ENCODE assay signal across 8 cellular contexts in genomic region chr2:112584134-112584890, GRCh38. TPM values are rescaled to one million over a fixed set of nuclear protein-coding genes. Genes with fewer than 3 reads are reported as not detected.
A peak's percentile ranks its signal among the peaks of the same experiment; 100 is the strongest.
DNase-seq lines count a peak whose midpoint lies in the region; ATAC-seq and TF ChIP-seq lines count a peak whose summit lies in the region.

Gene CHCHD5 (plus strand): TSS chr2:112584609. CDS start chr2:112584648, 39 bp downstream.

- H3K36me3 ChIP-seq in ovary (no peaks in the 10 kb centered on the region), thymus (ENCODE audit: control insufficient read depth, insufficient read depth) (peaks cover 17% of the 10 kb centered on the region)

- TF ChIP-seq EP300 in ovary (IDR thresholded peaks at IDR 0.05) = peak; percentile 38

- H3K4me3 ChIP-seq in ovary (peak within 1 kb of the TSS; percentile 52), thymus (ENCODE audit: low read length) (peak within 1 kb of the TSS; percentile 83)

- H3K9me3 ChIP-seq in ovary (no peaks in the 10 kb centered on the region), thymus (ENCODE audit: control insufficient read depth) (no peaks in the 10 kb centered on the region)

- H3K27me3 ChIP-seq in ovary (no peaks in the 10 kb centered on the region), thymus (ENCODE audit: control insufficient read depth, insufficient read depth) (no peaks in the 10 kb centered on the region)

- peak; percentile 37 to 51 (median 47) for TF ChIP-seq CTCF in ovary (IDR thresholded peaks at IDR 0.05)

- H3K4me1 ChIP-seq in ovary (ENCODE audit: insufficient read depth) (peaks cover 7% of the 10 kb centered on the region), thymus (ENCODE audit: control insufficient read depth, insufficient read depth, low read length) (peaks cover 13% of the 10 kb centered on the region)

- intact Hi-C loops in Right ventricle myocardium inferior (cut with DNase I) (loop anchor here (1.0 to 10.0 kb wide), 5 partner anchors 60 to 687 kb away; partner anchors contain the start of genes MERTK, TTL and ZC3H8), ovary (cut with DNase I) (loop anchor here in 3 of 4 donors (5.0 kb wide), 1 partner anchor 102 kb away; the partner anchor contains the start of gene TTL (in 3 of the 3))

- H3K27ac ChIP-seq in ovary (peak within 1 kb of the TSS; percentile 31 to 85), thymus (ENCODE audit: low read depth) (peak within 1 kb of the TSS; percentile 93)

- DNase-seq in NCI-H1417 (lab: John Stamatoyannopoulos, UW) (peak; percentile 91 to 98 (median 92)), SW480 (ENCODE audit: low spot score) (peak; percentile 96), Right ventricle myocardium inferior (ENCODE audit: missing footprints) (peak; percentile 97), ovary (peak; percentile 93 to 96 (median 94))
- DNase-seq in activated naive CD8-positive, alpha-beta T cell treated with anti-CD3 and anti-CD28 coated beads, Interleukin-2, amount 50 U/mL, for 16 hours (ENCODE audit: low read depth, low spot score) = peak; percentile 84

- WGBS in ovary, 3 donors = 0 to 1% (median 0%) methylated on average over 52 to 54 of the region's 54 CpGs
- 2% methylated on average over 54 of the region's 54 CpGs for WGBS in thymus

- peak; percentile 89 for ATAC-seq in HG02642 (IDR thresholded peaks at IDR 0.05; ENCODE audit: poor library complexity, unreplicated experiment)
- peak; percentile 95 for ATAC-seq in Right ventricle myocardium inferior

- TF ChIP-seq POLR2A in GM10847 (IDR thresholded peaks at IDR 0.05; ENCODE audit: extremely low read depth, insufficient read length) (peak; percentile 67), ovary (IDR thresholded peaks at IDR 0.05) (peak; percentile 38)

RNA-seq across cellular contexts. Expression of gene CHCHD5, which starts in this region (rescaled TPM):
- total RNA-seq in Right ventricle myocardium inferior = 20.8 TPM
- 10 to 100 TPM; 14.2 to 28.6 (median 22.2) TPM for total RNA-seq in ovary
- polyA plus RNA-seq in ovary = 10 to 100 TPM in 1 of 2 donors, 1 to 10 TPM in 1; 1.7 to 26.0 TPM
- polyA plus RNA-seq in thymus = 37.2 TPM

Comparison
In these comparisons a context has a peak if more than half of its experiments do, and no peak if none do; other contexts are left out.
1. Peak in every context shown above with its lines: DNase-seq, ATAC-seq, H3K4me3 ChIP-seq and H3K27ac ChIP-seq.